19 cellular contexts compared by ENCODE assay signal in genomic region chr14:23646648-23647549, GRCh38. TPM values are rescaled to one million over a fixed set of nuclear protein-coding genes. Genes with fewer than 3 reads are reported as not detected.
A peak's percentile ranks its signal among the peaks of the same experiment; 100 is the strongest.
DNase-seq lines count a peak whose midpoint lies in the region; ATAC-seq and TF ChIP-seq lines count a peak whose summit lies in the region.
"Had no signal": no experiment of that assay in that cellular context is flagged by ENCODE, and none has a peak within 500 bp of the region (broad histone marks: within the 10 kb centered on the region; RNA-seq: fewer than 3 reads in every experiment).

No MANE protein-coding gene starts in this region.

- peak; percentile 28 for DNase-seq in AG08395 (ENCODE audit: low spot score)
- DNase-seq in HCT116 (ENCODE audit: low read depth, low spot score): no peak
- DNase-seq in foreskin keratinocyte: no peak
- DNase-seq in activated CD4-positive, alpha-beta T cell treated with anti-CD3 and anti-CD28 coated beads for 1 hour: no peak
- no peak for DNase-seq in stomach
- DNase-seq in inferior parietal cortex (ENCODE audit: extremely low spot score): no peak
- no peak for DNase-seq in hypothalamus (lab: John Stamatoyannopoulos, UW)
- DNase-seq: gastrocnemius medialis; GDM1; naive thymus-derived CD8-positive, alpha-beta T cell; NCI-H1092 treated with DMSO at 0.1 percent for 48 hours; stimulated activated CD4-positive, alpha-beta T cell treated with anti-CD3 and anti-CD28 coated beads, Interleukin-4, amount 100 ng/mL, for 4 hours; stimulated activated CD8-positive, alpha-beta memory T cell treated with anti-CD3 and anti-CD28 coated beads, Interleukin-4, amount 100 ng/mL, for 48 hours; WERI-Rb-1 had no signal

- no peaks in the 10 kb centered on the region for H3K36me3 ChIP-seq in HCT116 (ENCODE audit: control insufficient read depth in 1 of 2, insufficient read depth in 2 of 2, low read length in 2 of 2)
- no peaks in the 10 kb centered on the region for H3K36me3 ChIP-seq in stomach
- H3K36me3 ChIP-seq: gastrocnemius medialis, WERI-Rb-1 had no signal

- no TSS peak for BruUV-seq in HCT116 (replicated peaks; lab: Mats Ljungman, UMichigan)

- H3K9me3 Mint-ChIP-seq in T-helper 1 cell treated with Interleukin-12 subunit alpha and Interleukin-12 subunit beta and Interleukin-4 antibody, amounts not matched to agents 30 μg/mL and 1 μg/mL, for 36 hours: no peaks in the 10 kb centered on the region
- H3K9me3 Mint-ChIP-seq: naive thymus-derived CD8-positive, alpha-beta T cell had no signal

- no peak overlapping the region for H3K4me3 ChIP-seq in HCT116 (replicated peaks in 1 of 2; ENCODE audit: low read depth in 1 of 2, low read length in 2 of 2)
- H3K4me3 ChIP-seq in stomach: no peak overlapping the region
- H3K4me3 ChIP-seq: gastrocnemius medialis, GM12878, lung had no signal

- peak overlapping the region; percentile 30 for H3K4me2 ChIP-seq in HCT116 (ENCODE audit: low read length)

- TF ChIP-seq RAD21 in HCT116 (IDR thresholded peaks at IDR 0.05; ENCODE audit: low read depth): no peak

- H3K4me1 ChIP-seq in HCT116 (ENCODE audit: control insufficient read depth in 1 of 2, insufficient read depth in 2 of 2, low read length in 2 of 2) (peaks cover 4 to 15% of the 10 kb centered on the region in 2 experiments; a peak in 3 of 4 replicates), foreskin keratinocyte (no peaks in the 10 kb centered on the region), stomach (peaks cover 0 to 5% (median 0%) of the 10 kb centered on the region in 4 donors)
- H3K4me1 ChIP-seq: gastrocnemius medialis had no signal

- H3K27me3 Mint-ChIP-seq in T-helper 1 cell treated with Interleukin-12 subunit alpha and Interleukin-12 subunit beta and Interleukin-4 antibody, amounts not matched to agents 30 μg/mL and 1 μg/mL, for 36 hours (ENCODE audit: low read depth): no peaks in the 10 kb centered on the region

- no peak overlapping the region for H2AFZ ChIP-seq in HCT116 (ENCODE audit: low read depth, low read length, poor library complexity, severe bottlenecking)

- H3K36me3 Mint-ChIP-seq in T-helper 1 cell treated with Interleukin-12 subunit alpha and Interleukin-12 subunit beta and Interleukin-4 antibody, amounts not matched to agents 30 μg/mL and 1 μg/mL, for 36 hours (ENCODE audit: low read depth): no peaks in the 10 kb centered on the region
- H3K36me3 Mint-ChIP-seq: naive thymus-derived CD8-positive, alpha-beta T cell had no signal

- CTCF ChIA-PET in HCT116 (lab: Charles Lee): interaction anchor here (0.7 to 1.3 kb wide), 2 partner anchors 15 to 58 kb away, joined by 3 to 4 read pairs; no protein-coding TSS in a partner anchor

- H3K27ac ChIP-seq in HCT116 (ENCODE audit: low read depth, low read length) (no peak overlapping the region), foreskin keratinocyte (no peak overlapping the region), stomach (no peak overlapping the region)
- H3K27ac ChIP-seq: gastrocnemius medialis, WERI-Rb-1 had no signal

- ATAC-seq in HCT116 (peak; percentile 87), foreskin keratinocyte (peak; percentile 23)
- ATAC-seq: gastrocnemius medialis; GM12878; naive thymus-derived CD8-positive, alpha-beta T cell had no signal

- no peak for TF ChIP-seq EP300 in stomach (IDR thresholded peaks at IDR 0.05)

- RAD21 ChIA-PET in HCT116 (lab: Charles Lee; ENCODE audit: low non-redundant PET in 1 of 2, low total read pairs in 2 of 2, uncharacterized antibody in 2 of 2, unreplicated experiment in 2 of 2): no interaction called here

- no peaks in the 10 kb centered on the region for H3K79me2 ChIP-seq in HCT116 (ENCODE audit: insufficient read depth, low read length)

- H3K27ac Mint-ChIP-seq in T-helper 1 cell treated with Interleukin-12 subunit alpha and Interleukin-12 subunit beta and Interleukin-4 antibody, amounts not matched to agents 30 μg/mL and 1 μg/mL, for 36 hours: peak overlapping the region; percentile 36

- TF ChIP-seq POLR2A in HCT116 (IDR thresholded peaks at IDR 0.05; ENCODE audit: borderline replicate concordance, extremely low read depth, insufficient read depth, insufficient read length) (no peak), stomach (IDR thresholded peaks at IDR 0.05) (no peak)

- TF ChIP-seq CTCF in HCT116 (IDR thresholded peaks at IDR 0.05 in 2 of 3, conservative IDR thresholded peaks at IDR 0.05 in 1 of 3; ENCODE audit: borderline replicate concordance in 1 of 3, insufficient read depth in 1 of 3, low read depth in 2 of 3, low read length in 2 of 3) (no peak), foreskin keratinocyte (conservative IDR thresholded peaks at IDR 0.05) (no peak), stomach (IDR thresholded peaks at IDR 0.05) (no peak)

- no peaks in the 10 kb centered on the region for H4K20me1 ChIP-seq in HCT116 (ENCODE audit: insufficient read depth)

- H3K9ac ChIP-seq in HCT116 (ENCODE audit: low read length): no peak overlapping the region

- no peaks in the 10 kb centered on the region for H3K9me2 ChIP-seq in HCT116 (ENCODE audit: insufficient read depth)

- H3K9me3 ChIP-seq in HCT116 (ENCODE audit: control insufficient read depth in 1 of 2, insufficient read depth in 1 of 2, low read depth in 1 of 2, low read length in 2 of 2): no peaks in the 10 kb centered on the region
- H3K9me3 ChIP-seq in stomach: no peaks in the 10 kb centered on the region
- H3K9me3 ChIP-seq: gastrocnemius medialis had no signal

- no peaks in the 10 kb centered on the region for H3K27me3 ChIP-seq in HCT116 (ENCODE audit: insufficient read depth, low read length)
- H3K27me3 ChIP-seq in foreskin keratinocyte: no peaks in the 10 kb centered on the region
- no peaks in the 10 kb centered on the region for H3K27me3 ChIP-seq in stomach
- H3K27me3 ChIP-seq: gastrocnemius medialis had no signal

- peaks cover 4% of the 10 kb centered on the region for H3K4me1 Mint-ChIP-seq in T-helper 1 cell treated with Interleukin-12 subunit alpha and Interleukin-12 subunit beta and Interleukin-4 antibody, amounts not matched to agents 30 μg/mL and 1 μg/mL, for 36 hours (ENCODE audit: low read depth)

- no peak overlapping the region for H3K4me3 Mint-ChIP-seq in T-helper 1 cell treated with Interleukin-12 subunit alpha and Interleukin-12 subunit beta and Interleukin-4 antibody, amounts not matched to agents 30 μg/mL and 1 μg/mL, for 36 hours
- H3K4me3 Mint-ChIP-seq: naive thymus-derived CD8-positive, alpha-beta T cell had no signal

- POLR2A ChIA-PET in HCT116 (lab: Charles Lee): no interaction called here

- intact Hi-C loops in HCT116 (cut with micrococcal nuclease): no loop called here
- intact Hi-C loops in stomach (cut with DNase I; ENCODE audit: low total_unique reads): no loop called here

- 77 to 91% (median 83%) methylated on average over 6 of the region's 6 CpGs for WGBS in stomach, 5 donors

TF ChIP-seq in HCT116, 20 proteins besides CTCF, POLR2A, EP300 and RAD21 (continues in another document):
- no peak for TF ChIP-seq MAX (IDR thresholded peaks at IDR 0.05)
- TF ChIP-seq CEBPB (IDR thresholded peaks at IDR 0.05; ENCODE audit: low read depth): no peak
- no peak for TF ChIP-seq ZBTB33 (IDR thresholded peaks at IDR 0.05; ENCODE audit: extremely low read depth, insufficient replicate concordance, low read length)
- no peak for TF ChIP-seq EZH2 (IDR thresholded peaks at IDR 0.05)
- TF ChIP-seq CBX3 (IDR thresholded peaks at IDR 0.05; ENCODE audit: low read depth): no peak
- no peak for TF ChIP-seq EGR1 (IDR thresholded peaks at IDR 0.05; ENCODE audit: low read depth)
- no peak for TF ChIP-seq SRF (IDR thresholded peaks at IDR 0.05; ENCODE audit: low read depth)
- TF ChIP-seq FOSL1 (IDR thresholded peaks at IDR 0.05; ENCODE audit: low read depth): no peak
- no peak for TF ChIP-seq JUND (IDR thresholded peaks at IDR 0.05)
- no peak for TF ChIP-seq ELF1 (IDR thresholded peaks at IDR 0.05; ENCODE audit: borderline replicate concordance, low read depth)
- TF ChIP-seq EZH2phosphoT487 (IDR thresholded peaks at IDR 0.05; ENCODE audit: borderline replicate concordance): no peak
- TF ChIP-seq ATF3 (IDR thresholded peaks at IDR 0.05): no peak
- no peak for TF ChIP-seq POLR2AphosphoS5 (IDR thresholded peaks at IDR 0.05; ENCODE audit: low read depth, low read length)
- TF ChIP-seq TCF7L2 (IDR thresholded peaks at IDR 0.05; ENCODE audit: borderline replicate concordance, extremely low read depth, insufficient read depth, insufficient read length): no peak

RNA-seq across cellular contexts. Expression of gene DHRS2, which starts 10.7 kb away (rescaled TPM):
- 10.0 TPM for total RNA-seq in HCT116 (2021; ENCODE audit: unreplicated experiment)
- polyA plus RNA-seq in HCT116 (2012): 34.6 and 40.2 TPM in 2 replicates
- total RNA-seq in foreskin keratinocyte: 0.17 and 0.18 TPM in 2 replicates
- polyA plus RNA-seq in foreskin keratinocyte: 0.16 and 0.32 TPM in 2 replicates
- total RNA-seq in stomach: 10 to 100 TPM in 1 of 5 donors, 1 to 10 TPM in 1, not detected in 3; 4.6 to 19.6 TPM
- polyA plus RNA-seq in stomach: 1 to 10 TPM; 3.7 to 9.7 (median 6.7) TPM
- total RNA-seq: endothelial cell of umbilical vein; gastrocnemius medialis; naive thymus-derived CD8-positive, alpha-beta T cell; skeletal muscle tissue had no signal
- polyA plus RNA-seq: naive thymus-derived CD8-positive, alpha-beta T cell had no signal
